Comparison of ENCODE assay signal across 29 cellular contexts in the genomic region with DNA sequence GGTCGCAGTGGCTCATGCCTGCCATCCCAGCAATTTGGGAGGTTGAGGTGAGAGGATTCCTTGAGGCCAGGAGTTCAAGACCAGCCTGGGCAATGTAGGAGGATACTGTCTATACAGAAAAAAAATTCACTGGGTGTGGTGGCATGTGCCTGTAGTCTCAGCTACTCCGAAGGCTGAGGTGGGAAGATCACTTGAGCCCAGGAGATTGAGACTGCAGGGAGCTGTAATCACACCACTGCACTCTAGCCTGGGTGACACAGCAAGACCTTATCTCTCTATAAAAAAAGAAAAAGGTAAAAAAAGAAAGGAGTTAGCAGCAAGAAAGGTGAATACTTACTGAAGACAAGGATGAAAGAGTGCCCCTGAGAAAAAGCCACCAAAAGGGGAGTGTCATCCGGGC.
"Had no signal": no experiment of that assay in that cellular context is flagged by ENCODE, and none has a peak within 500 bp of the region (broad histone marks: within the 10 kb centered on the region; RNA-seq: fewer than 3 reads in every experiment).

No MANE protein-coding gene starts in this region.

- FAIRE-seq: small intestine, urothelium cell line had no signal

- H3K27ac Mint-ChIP-seq: natural killer cell; nephron; neural progenitor cell; progenitor cell of endocrine pancreas; stimulated activated effector memory CD8-positive, alpha-beta T cell treated with anti-CD3 and anti-CD28 coated beads, Interleukin-12 subunit alpha, Interleukin-12 subunit beta, amount 100 ng/mL, for 72 hours; stimulated activated naive B cell treated with anti-CD40 and anti-IgM and Interleukin-4, amounts not matched to agents 10 μg/mL and 1 μg/mL and 100 μg/mL, for 72 hours had no signal

- H3K36me3 Mint-ChIP-seq: natural killer cell, neural progenitor cell had no signal

- H2AFZ ChIP-seq: neural progenitor cell, parathyroid adenoma had no signal

- H3K9ac ChIP-seq: neural progenitor cell, parathyroid adenoma had no signal

- H3K4me2 ChIP-seq: neural progenitor cell had no signal

- H3K4me3 Mint-ChIP-seq: natural killer cell; nephron; neural progenitor cell; stimulated activated effector memory CD8-positive, alpha-beta T cell treated with anti-CD3 and anti-CD28 coated beads, Interleukin-12 subunit alpha, Interleukin-12 subunit beta, amount 100 ng/mL, for 72 hours; stimulated activated naive B cell treated with anti-CD40 and anti-IgM and Interleukin-4, amounts not matched to agents 10 μg/mL and 1 μg/mL and 100 μg/mL, for 72 hours; stimulated activated naive CD8-positive, alpha-beta T cell treated with anti-CD3 and anti-CD28 coated beads, Interleukin-15, Interleukin-2, amounts not matched to agents 100 ng/mL and 50 ng/mL, for 24 hours had no signal

- H3K4me1 ChIP-seq: neural progenitor cell, parathyroid adenoma, psoas muscle, right lobe of liver had no signal

- H3K4me3 ChIP-seq: neural progenitor cell, ovary, psoas muscle, right lobe of liver, sigmoid colon, stomach, thoracic aorta, thyroid gland, tibial nerve, upper lobe of left lung, vagina had no signal

- H3K27ac ChIP-seq: neural progenitor cell, ovary, parathyroid adenoma, psoas muscle, right lobe of liver, sigmoid colon, stomach, thyroid gland, tibial nerve, upper lobe of left lung, vagina had no signal

- H3K79me2 ChIP-seq: parathyroid adenoma had no signal

- H3K9me3 Mint-ChIP-seq: natural killer cell; nephron; neural progenitor cell; stimulated activated effector memory CD8-positive, alpha-beta T cell treated with anti-CD3 and anti-CD28 coated beads, Interleukin-12 subunit alpha, Interleukin-12 subunit beta, amount 100 ng/mL, for 72 hours; stimulated activated naive B cell treated with anti-CD40 and anti-IgM and Interleukin-4, amounts not matched to agents 10 μg/mL and 1 μg/mL and 100 μg/mL, for 72 hours; stimulated activated naive CD8-positive, alpha-beta T cell treated with anti-CD3 and anti-CD28 coated beads, Interleukin-15, Interleukin-2, amounts not matched to agents 100 ng/mL and 50 ng/mL, for 24 hours had no signal

- H3K27me3 ChIP-seq: neural progenitor cell, ovary, right lobe of liver, sigmoid colon, stomach, thyroid gland, tibial nerve, upper lobe of left lung, vagina had no signal

- DNase-seq: natural killer cell; occipital lobe; ovary; posterior cingulate gyrus; psoas muscle; right cardiac atrium; right lobe of liver; sigmoid colon; small intestine; stimulated activated CD4-positive, alpha-beta T cell treated with anti-CD3 and anti-CD28 coated beads, Interleukin-15, amount 100 ng/mL, for 24 hours; stimulated activated CD4-positive, alpha-beta T cell treated with anti-CD3 and anti-CD28 coated beads, Interleukin-2, amount 100 ng/mL, for 24 hours; stimulated activated CD4-positive, alpha-beta T cell treated with anti-CD3 and anti-CD28 coated beads, Interleukin-2, amount 100 ng/mL, for 48 hours; stimulated activated CD4-positive, alpha-beta T cell treated with anti-CD3 and anti-CD28 coated beads, Interleukin-4, amount 100 ng/mL, for 24 hours; stimulated activated naive B cell treated with anti-CD40 and anti-IgM and Interleukin-4, amounts not matched to agents 10 μg/mL and 1 μg/mL and 100 μg/mL, for 72 hours; stimulated activated naive CD4-positive, alpha-beta T cell treated with Interleukin-2 at 50 U/mL for 16 hours; stomach; thyroid gland; trophoblast cell; upper lobe of left lung had no signal

- H3K4me1 Mint-ChIP-seq: neural progenitor cell had no signal

- H3K36me3 ChIP-seq: neural progenitor cell, ovary, right lobe of liver, sigmoid colon, stomach, thoracic aorta, thyroid gland, tibial nerve, upper lobe of left lung, vagina had no signal

- H3K9me3 ChIP-seq: ovary, psoas muscle, right lobe of liver, sigmoid colon, stomach, thoracic aorta, thyroid gland, tibial nerve, upper lobe of left lung, vagina had no signal
